ENCODE assay signal across 8 cellular contexts in genomic region chr1:156126043-156126700, GRCh38. TPM values are rescaled to one million over a fixed set of nuclear protein-coding genes. Genes with fewer than 3 reads are reported as not detected.
A peak's percentile ranks its signal among the peaks of the same experiment; 100 is the strongest.
DNase-seq lines count a peak whose midpoint lies in the region; ATAC-seq and TF ChIP-seq lines count a peak whose summit lies in the region.

No MANE protein-coding gene starts in this region.

- peak; percentile 97 for DNase-seq in AG10803 (ENCODE audit: low read depth)
- peak; percentile 99 for DNase-seq in MG63
- DNase-seq in UCSD-AML1 (lab: John Stamatoyannopoulos, UW; ENCODE audit: unreplicated experiment): peak; percentile 85
- peak; percentile 97 for DNase-seq in dedifferentiated amniotic fluid mesenchymal stem cell (ENCODE audit: extremely low spot score)
- DNase-seq in lung (ENCODE audit: low spot score): peak; percentile 88
- DNase-seq in substantia nigra (lab: John Stamatoyannopoulos, UW): peak in 25 of 49 donors; percentile 14 to 88 (median 42)

- H3K27me3 ChIP-seq in MG63 (no peaks in the 10 kb centered on the region), lung (ENCODE audit: control insufficient read depth, insufficient read depth) (no peaks in the 10 kb centered on the region)

- ATAC-seq in GM18907 (IDR thresholded peaks at IDR 0.05; ENCODE audit: unreplicated experiment): peak; percentile 33
- peak; percentile 53 for ATAC-seq in lung (ENCODE audit: insufficient read depth, low FRiP score)
- ATAC-seq in HG02885 (IDR thresholded peaks at IDR 0.05; ENCODE audit: poor library complexity, unreplicated experiment): no peak

- H3K4me1 ChIP-seq in lung (ENCODE audit: control insufficient read depth in 2 of 2, insufficient read depth in 2 of 2, low read length in 2 of 2): peaks cover 32 to 43% of the 10 kb centered on the region in 2 donors

- H3K36me3 ChIP-seq in MG63 (peaks cover 69% of the 10 kb centered on the region), lung (ENCODE audit: control insufficient read depth in 2 of 2, insufficient read depth in 2 of 2, low read length in 2 of 2) (peaks cover 0 to 5% of the 10 kb centered on the region in 2 donors)

- H3K27ac ChIP-seq in lung (ENCODE audit: low read depth in 1 of 2, low read length in 1 of 2) (peak overlapping the region; percentile 75 to 95), substantia nigra (ENCODE audit: low read depth, low read length, poor library complexity, severe bottlenecking) (peak overlapping the region; percentile 67)

- peak overlapping the region; percentile 50 for H3K4me3 ChIP-seq in AG10803 (ENCODE audit: low read length)
- H3K4me3 ChIP-seq in MG63: peak overlapping the region; percentile 20
- no peak overlapping the region for H3K4me3 ChIP-seq in lung

- no peaks in the 10 kb centered on the region for H3K9me3 ChIP-seq in MG63
- no peaks in the 10 kb centered on the region for H3K9me3 ChIP-seq in lung (ENCODE audit: control insufficient read depth in 2 of 2, insufficient read depth in 1 of 2, low read length in 1 of 2)

- TF ChIP-seq CTCF in AG10803 (conservative IDR thresholded peaks at IDR 0.05; ENCODE audit: low read length) (peak; percentile 67), lung (IDR thresholded peaks at IDR 0.05; ENCODE audit: control extremely low read depth, extremely low read depth) (no peak)

- WGBS in lung, 2 donors: 16 to 19% methylated on average over 11 of the region's 11 CpGs

RNA-seq across cellular contexts. Expression of gene LMNA, which starts 11.7 kb away (rescaled TPM):
- total RNA-seq in MG63 (2014; rRNA removed; shearing (Covaris generic); ENCODE audit: low replicate concordance): 1,337 and 1,568 TPM in 2 replicates
- total RNA-seq in lung: 100 to 1,000 TPM; 182 to 547 TPM
- polyA plus RNA-seq in lung: 100 to 1,000 TPM; 163 to 205 TPM

RNA-seq across cellular contexts. Expression of gene SEMA4A, which starts 27.2 kb away (rescaled TPM):
- 0.49 TPM in 1 of 2 replicates, not detected in the other for total RNA-seq in MG63 (2014; rRNA removed; shearing (Covaris generic); ENCODE audit: low replicate concordance)
- 10 to 100 TPM; 22.7 to 46.9 TPM for total RNA-seq in lung
- polyA plus RNA-seq in lung: 10 to 100 TPM; 26.9 to 54.9 TPM

RNA-seq across cellular contexts. Expression of gene MEX3A, which starts 43.9 kb away (rescaled TPM):
- 2.3 and 2.7 TPM in 2 replicates for total RNA-seq in MG63 (2014; rRNA removed; shearing (Covaris generic); ENCODE audit: low replicate concordance)
- 1 to 10 TPM; 1.1 to 8.1 TPM for total RNA-seq in lung
- under 1 TPM; 0.26 to 1.00 TPM for polyA plus RNA-seq in lung

Comparison
In these comparisons a context has a peak if more than half of its experiments do, and no peak if none do; other contexts are left out.
1. DNase-seq: peak in every context shown above with its lines; median percentile 99 in MG63; 97 in AG10803; 97 in dedifferentiated amniotic fluid mesenchymal stem cell; 88 in lung; 85 in UCSD-AML1; 42 in substantia nigra.
2. RNA of gene SEMA4A, which starts 27.2 kb away (total RNA-seq): 22.7 to 46.9 TPM in lung; 0.49 TPM in MG63; every median in the first group is over 10 times any median in the second.